In the genomic region with DNA sequence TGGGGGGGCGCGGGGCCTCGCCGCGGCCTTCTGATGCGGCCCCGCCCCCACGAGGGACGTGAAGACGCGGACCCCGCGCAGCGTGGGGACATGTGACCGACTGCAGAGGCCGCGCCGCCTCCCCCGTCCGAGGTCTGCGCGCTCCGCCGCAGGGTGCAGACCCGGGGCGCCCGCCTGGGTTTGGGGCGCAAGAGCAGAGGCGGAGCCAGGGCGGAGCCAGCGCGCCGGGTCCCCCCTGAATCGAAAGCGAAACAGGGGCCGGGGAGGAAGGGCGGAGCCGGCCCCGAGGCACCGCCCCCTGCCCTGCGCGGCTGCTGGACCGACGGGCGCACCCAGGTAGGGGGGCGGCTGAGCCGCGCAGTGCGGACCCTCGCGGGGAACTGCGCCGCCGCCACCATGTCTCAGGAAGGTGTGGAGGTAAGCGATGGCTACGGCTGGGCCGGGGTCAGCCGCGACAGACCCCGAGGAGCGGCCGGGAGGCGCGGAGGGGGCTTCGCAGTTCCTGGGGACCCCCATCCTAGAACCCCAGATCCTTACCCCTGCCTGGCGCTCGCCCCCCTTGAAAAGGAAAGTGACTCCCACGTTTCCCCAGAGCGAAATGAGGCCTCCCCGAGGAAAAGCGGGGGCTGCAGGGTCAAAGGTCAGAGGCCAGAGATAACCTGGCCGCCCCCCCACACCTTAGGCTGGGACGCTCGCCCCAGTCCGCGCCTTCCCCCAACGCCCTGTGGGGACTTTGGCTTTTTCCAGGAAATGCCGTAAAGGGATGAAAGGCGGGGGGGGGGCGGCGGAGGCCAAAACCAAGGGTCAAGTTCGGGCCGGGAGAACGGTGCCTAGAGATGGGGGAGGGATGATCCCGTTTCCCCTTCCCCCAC, we compare ENCODE assay signal across 8 cellular contexts. TPM values are rescaled to one million over a fixed set of nuclear protein-coding genes. Genes with fewer than 3 reads are reported as not detected.
DNase-seq lines count a peak whose midpoint lies in the region; ATAC-seq and TF ChIP-seq lines count a peak whose summit lies in the region.

A gene (plus strand): TSS at position 286 of the 872 bp plus-strand sequence. CDS start 111 bp downstream, at position 397.

- no peaks in the 10 kb centered on the region for H3K27me3 ChIP-seq in GM23248 (replicated peaks; ENCODE audit: insufficient read depth)
- H3K27me3 ChIP-seq in MM.1S (replicated peaks; ENCODE audit: insufficient read depth, low read length): peaks cover 8% of the 10 kb centered on the region; the same call in 1 of the 2 replicates
- H3K27me3 ChIP-seq in colonic mucosa: no peaks in the 10 kb centered on the region

- TF ChIP-seq CTCF in MM.1S (IDR thresholded peaks at IDR 0.05; ENCODE audit: low read length): no peak
- no peak for TF ChIP-seq CTCF in colonic mucosa (IDR thresholded peaks at IDR 0.05)

- intact Hi-C loops in colonic mucosa (cut with DNase I): no loop called here

- H3K27ac ChIP-seq in GM23248 (no peak within 1 kb of the TSS), MM.1S (ENCODE audit: low read length) (no peak within 1 kb of the TSS), colonic mucosa (peak within 1 kb of the TSS; percentile 68)

- H3K79me2 ChIP-seq in GM23248 (ENCODE audit: insufficient read depth) (no peaks in the 10 kb centered on the region), MM.1S (ENCODE audit: low read length) (peaks cover 12% of the 10 kb centered on the region; the same call in 1 of the 2 replicates)

- no peaks in the 10 kb centered on the region for H3K36me3 ChIP-seq in GM23248 (ENCODE audit: low read depth)
- no peaks in the 10 kb centered on the region for H3K36me3 ChIP-seq in MM.1S (replicated peaks; ENCODE audit: insufficient read depth, low read length)
- no peaks in the 10 kb centered on the region for H3K36me3 ChIP-seq in colonic mucosa

- H3K4me3 ChIP-seq in GM23248: peak within 1 kb of the TSS; percentile 95
- peak within 1 kb of the TSS; percentile 97 for H3K4me3 ChIP-seq in MM.1S (ENCODE audit: low read length)
- H3K4me3 ChIP-seq in colonic mucosa: peak within 1 kb of the TSS; percentile 68

- H3K4me2 ChIP-seq in GM23248 (ENCODE audit: unreplicated experiment) (peak within 1 kb of the TSS; percentile 96), MM.1S (ENCODE audit: low read depth, low read length) (peak within 1 kb of the TSS; percentile 90)

- 0 to 2% methylated on average over 30 to 60 of the region's 85 CpGs for WGBS in GM23248 (ENCODE audit: low coverage in 1 of 2, low lambda C conversion rate in 2 of 2, missing lambda C conversion rate in 2 of 2), 2 experiments

- in situ Hi-C loops in GM23248 (cut with MboI): no loop called here

- peak within 1 kb of the TSS; percentile 90 for H2AFZ ChIP-seq in GM23248
- peak within 1 kb of the TSS; percentile 98 for H2AFZ ChIP-seq in MM.1S (ENCODE audit: low read length)

- peak within 1 kb of the TSS; percentile 91 for H3K9ac ChIP-seq in GM23248
- peak within 1 kb of the TSS; percentile 82 for H3K9ac ChIP-seq in MM.1S (ENCODE audit: low read length)
- H3K9ac ChIP-seq in colonic mucosa (ENCODE audit: low read depth in 2 of 2, low read length in 2 of 2): peak within 1 kb of the TSS; percentile 80 to 99

- peak; percentile 87 for ATAC-seq in left lobe of liver

- H3K9me2 ChIP-seq in GM23248 (ENCODE audit: insufficient read depth): no peaks in the 10 kb centered on the region
- no peaks in the 10 kb centered on the region for H3K9me2 ChIP-seq in MM.1S (replicated peaks; ENCODE audit: insufficient read depth, low read length)

- H3K9me3 ChIP-seq in GM23248 (ENCODE audit: low read depth) (no peaks in the 10 kb centered on the region), MM.1S (replicated peaks; ENCODE audit: insufficient read depth, low read length) (no peaks in the 10 kb centered on the region), colonic mucosa (no peaks in the 10 kb centered on the region)

- H3F3A ChIP-seq in GM23248 (ENCODE audit: insufficient read depth) (no peaks in the 10 kb centered on the region), MM.1S (ENCODE audit: insufficient read depth, low read length) (peaks cover 5% of the 10 kb centered on the region; the same call in 1 of the 2 replicates)

- DNase-seq in ELR (ENCODE audit: low read depth) (peak; percentile 77), GM23248 (peak; percentile 83), MM.1S (peak; percentile 80), colonic mucosa (peak; percentile 86), left lobe of liver (ENCODE audit: low spot score) (peak; percentile 87), NCI-H1105 treated with DMSO at 0.1 percent for 48 hours (lab: John Stamatoyannopoulos, UW) (no peak)
- peak; percentile 82 to 83 for DNase-seq in activated CD4-positive, alpha-beta T cell treated with anti-CD3 and anti-CD28 coated beads for 4 hours
- peak; percentile 77 to 79 for DNase-seq in stimulated activated CD4-positive, alpha-beta T cell treated with anti-CD3 and anti-CD28 coated beads, Interleukin-1b, Interleukin-23, amount 100 ng/mL, for 4 hours (ENCODE audit: low read depth in 2 of 2)

- H3K4me1 ChIP-seq in GM23248 (ENCODE audit: insufficient read depth): no peaks in the 10 kb centered on the region
- H3K4me1 ChIP-seq in MM.1S (ENCODE audit: low read length): 0 out of 2 replicates have a peak, but pooled peaks cover 4% of the 10 kb centered on the region
- no peaks in the 10 kb centered on the region for H3K4me1 ChIP-seq in colonic mucosa

- no peaks in the 10 kb centered on the region for H4K20me1 ChIP-seq in GM23248 (ENCODE audit: insufficient read depth)
- H4K20me1 ChIP-seq in MM.1S (ENCODE audit: insufficient read depth, low read length): no peaks in the 10 kb centered on the region

RNA-seq across cellular contexts. Expression of the gene that starts here (rescaled TPM):
- 30.6 and 33.0 TPM in 2 replicates for total RNA-seq in GM23248 (2014; rRNA removed; shearing (Covaris generic))
- polyA plus RNA-seq in GM23248 (2016; fragmentation: Nextera tagmentation; extraction: Ambion mirVana): 28.4 and 29.8 TPM in 2 replicates
- 10 to 100 TPM; 15.1 to 21.3 TPM for total RNA-seq in colonic mucosa
- total RNA-seq in left lobe of liver: 72.7 TPM
